Comparison of ENCODE assay signal across 13 cellular contexts in genomic region chrX:45485682-45486081, GRCh38.
"Had no signal": no experiment of that assay in that cellular context is flagged by ENCODE, and none has a peak within 500 bp of the region (broad histone marks: within the 10 kb centered on the region; RNA-seq: fewer than 3 reads in every experiment).

No MANE protein-coding gene starts in this region.

- H3K4me3 ChIP-seq: ascending aorta, prostate gland had no signal

- H3K9me3 ChIP-seq: ascending aorta, prostate gland had no signal

- DNase-seq: activated CD4-positive, alpha-beta T cell treated with anti-CD3 and anti-CD28 coated beads, Interleukin-2, amount 50 U/mL, for 48 hours; activated CD4-positive, CD25-positive, alpha-beta regulatory T cell treated with anti-CD3 and anti-CD28 coated beads, Interleukin-2, amount 50 U/mL, for 72 hours; activated gamma-delta T cell treated with Interleukin-2 at 50 U/mL for 16 hours; activated naive CD8-positive, alpha-beta T cell treated with anti-CD3 and anti-CD28 coated beads for 36 hours; activated T-cell treated with anti-CD3 and anti-CD28 coated beads, Interleukin-2, amount 50 U/mL, for 4 hours; occipital lobe; stimulated activated CD4-positive, alpha-beta T cell treated with anti-CD3 and anti-CD28 coated beads, Interleukin-12 subunit alpha, Interleukin-12 subunit beta, amount 100 ng/mL, for 4 hours; stimulated activated naive CD4-positive, alpha-beta T cell treated with Interleukin-2 at 50 U/mL for 16 hours had no signal

- H3K27me3 ChIP-seq: ascending aorta had no signal

- H3K36me3 ChIP-seq: ascending aorta, prostate gland had no signal

- ATAC-seq: left lobe of liver; natural killer cell treated with Interleukin-12 subunit alpha and Interleukin-12 subunit beta and Interleukin-15 and Interleukin-18, amount 100 ng/mL, for 72 hours; sciatic nerve had no signal

- H3K27ac ChIP-seq: ascending aorta, prostate gland had no signal
